Comparison of ENCODE assay signal across 1 cellular context in the genomic region with DNA sequence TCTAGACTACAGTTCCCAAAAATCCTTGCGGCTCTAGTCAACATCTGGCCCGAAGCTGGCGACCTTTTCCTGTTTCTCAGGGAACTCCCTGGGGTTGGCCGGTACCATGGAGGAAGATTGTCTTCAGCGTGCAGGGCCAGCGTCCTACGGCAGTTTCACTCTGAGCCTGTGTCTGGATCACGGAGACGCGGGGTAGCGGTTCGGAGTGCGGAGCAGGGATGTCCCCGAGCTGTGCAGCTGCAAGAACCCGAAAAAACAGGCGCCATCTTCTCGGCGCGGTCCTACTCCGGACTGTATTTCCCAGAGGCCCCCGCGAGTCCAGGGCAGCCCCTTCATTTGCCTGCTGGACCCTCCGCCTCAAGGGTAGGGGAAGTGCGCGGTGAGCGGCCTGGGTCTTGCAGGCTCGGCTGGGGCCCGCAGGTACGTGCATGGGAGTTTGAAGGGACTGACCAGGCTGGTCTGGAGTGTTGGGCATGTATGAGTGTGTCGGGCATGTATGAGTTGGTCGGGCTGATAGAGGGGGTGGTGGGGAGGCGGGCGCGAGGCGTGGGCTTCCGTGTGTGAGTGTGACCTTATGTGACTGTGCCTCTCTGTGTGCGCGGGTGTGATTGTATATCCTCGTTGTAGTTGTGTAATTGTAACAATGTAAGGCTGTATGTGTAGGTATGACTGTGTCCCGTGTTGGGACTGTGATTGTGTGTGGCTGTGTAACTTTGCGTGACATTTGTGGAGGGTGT.
A peak's percentile ranks its signal among the peaks of the same experiment; 100 is the strongest.
TF ChIP-seq lines count a peak whose summit lies in the region.

ZNF383 (plus strand) TSS at position 360 of the 737 bp plus-strand sequence. CDS start 12,240 bp downstream, outside the sequence.

TF ChIP-seq in Ishikawa, 13 proteins besides CTCF, POLR2A, EP300 and RAD21 (continued from another document):
- peak; percentile 65 for TF ChIP-seq TCF12 (IDR thresholded peaks at IDR 0.05; ENCODE audit: low read depth)
- TF ChIP-seq FOXM1 (IDR thresholded peaks at IDR 0.05; ENCODE audit: borderline replicate concordance, low read depth), result 0 out of 2 replicates have a peak, but pooled peaks have one; percentile 38
- no peak for TF ChIP-seq NFIC (IDR thresholded peaks at IDR 0.05)
- peak; percentile 94 for TF ChIP-seq YY1 (IDR thresholded peaks at IDR 0.05; ENCODE audit: low read depth)
